ENCODE assay signal across 8 cellular contexts in genomic region chr9:95317119-95317892, GRCh38. TPM values are rescaled to one million over a fixed set of nuclear protein-coding genes. Genes with fewer than 3 reads are reported as not detected.
DNase-seq lines count a peak whose midpoint lies in the region; ATAC-seq and TF ChIP-seq lines count a peak whose summit lies in the region.

Gene FANCC (minus strand): TSS chr9:95317709. CDS start chr9:95249291, 68,418 bp downstream.

- no peak for TF ChIP-seq CTCF in omental fat pad (IDR thresholded peaks at IDR 0.05)

- CTCF ChIA-PET in HEK293T (lab: Yijun Ruan, JAX) = no interaction called here

- POLR2A ChIA-PET in HEK293T (lab: Yijun Ruan, JAX) = interaction anchor here (1.0 to 1.1 kb wide), 4 partner anchors 53 to 195 kb away, joined by 3 to 4 read pairs (median 3); no protein-coding TSS in a partner anchor

- H3K27ac ChIP-seq in temporal lobe (ENCODE audit: low read depth, low read length) = peak within 1 kb of the TSS; percentile 91

- DNase-seq in GM04504 (ENCODE audit: low read depth) (peak; percentile 63), HEK293T (ENCODE audit: extremely low spot score) (peak; percentile 90), NAMALWA (ENCODE audit: low spot score) (peak; percentile 95), glomerular visceral epithelial cell (ENCODE audit: extremely low spot score) (peak; percentile 94), omental fat pad (ENCODE audit: low spot score) (peak; percentile 73)
- DNase-seq in activated naive CD4-positive, alpha-beta T cell treated with anti-CD3 and anti-CD28 coated beads, Interleukin-2, amount 50 U/mL, for 16 hours = peak; percentile 90

- ATAC-seq in SK-N-SH treated with all-trans-retinoic acid at 6 μM for 48 hours (peak; percentile 81), omental fat pad (ENCODE audit: low FRiP score) (peak; percentile 91)

TF ChIP-seq in HEK293T, 16 proteins besides CTCF, POLR2A, EP300 and RAD21:
- no peak for TF ChIP-seq TARDBP (IDR thresholded peaks at IDR 0.05)
- TF ChIP-seq PKNOX1 (IDR thresholded peaks at IDR 0.05) = peak; percentile 12; the same call in 1 of the 2 replicates
- TF ChIP-seq L3MBTL2 (conservative IDR thresholded peaks at IDR 0.05) = peak; percentile 98
- peak; percentile 64 for TF ChIP-seq ELF4 (IDR thresholded peaks at IDR 0.05)
- no peak for TF ChIP-seq SUZ12 (IDR thresholded peaks at IDR 0.05)
- TF ChIP-seq CTBP1 (IDR thresholded peaks at IDR 0.05; ENCODE audit: borderline replicate concordance) = 0 out of 2 replicates have a peak, but pooled peaks have one; percentile 11

TF ChIP-seq in SK-N-SH treated with all-trans-retinoic acid at 6 μM for 48 hours, 23 proteins besides CTCF, POLR2A, EP300 and RAD21:
- TF ChIP-seq BACH2 (CRISPR knock-in tag; IDR thresholded peaks at IDR 0.05; ENCODE audit: borderline replicate concordance) = no peak
- no peak for TF ChIP-seq ZFP3 (CRISPR knock-in tag; IDR thresholded peaks at IDR 0.05)
- TF ChIP-seq ZC3H10 (CRISPR knock-in tag; IDR thresholded peaks at IDR 0.05) = no peak
- TF ChIP-seq ARNTL (CRISPR knock-in tag; IDR thresholded peaks at IDR 0.05; ENCODE audit: borderline replicate concordance, low read depth) = no peak
- no peak for TF ChIP-seq CREB5 (CRISPR knock-in tag; IDR thresholded peaks at IDR 0.05; ENCODE audit: low read depth)
- peak; percentile 54; the same call in 1 of the 2 replicates for TF ChIP-seq TSHZ2 (CRISPR knock-in tag; IDR thresholded peaks at IDR 0.05)
- TF ChIP-seq PATZ1 (CRISPR knock-in tag; IDR thresholded peaks at IDR 0.05; ENCODE audit: borderline replicate concordance) = no peak
- no peak for TF ChIP-seq GLIS3 (CRISPR knock-in tag; IDR thresholded peaks at IDR 0.05)

RNA-seq across cellular contexts. Expression of gene FANCC, which starts in this region (rescaled TPM):
- total RNA-seq in omental fat pad = 1 to 10 TPM; 4.6 to 6.8 (median 6.1) TPM
- 9.3 TPM for total RNA-seq in temporal lobe

Comparison
In these comparisons a context has a peak if more than half of its experiments do, and no peak if none do; other contexts are left out.
1. Peak in every context shown above with its lines: DNase-seq, ATAC-seq and H3K27ac ChIP-seq.